ENCODE assay signal across 1 cellular context in the genomic region with DNA sequence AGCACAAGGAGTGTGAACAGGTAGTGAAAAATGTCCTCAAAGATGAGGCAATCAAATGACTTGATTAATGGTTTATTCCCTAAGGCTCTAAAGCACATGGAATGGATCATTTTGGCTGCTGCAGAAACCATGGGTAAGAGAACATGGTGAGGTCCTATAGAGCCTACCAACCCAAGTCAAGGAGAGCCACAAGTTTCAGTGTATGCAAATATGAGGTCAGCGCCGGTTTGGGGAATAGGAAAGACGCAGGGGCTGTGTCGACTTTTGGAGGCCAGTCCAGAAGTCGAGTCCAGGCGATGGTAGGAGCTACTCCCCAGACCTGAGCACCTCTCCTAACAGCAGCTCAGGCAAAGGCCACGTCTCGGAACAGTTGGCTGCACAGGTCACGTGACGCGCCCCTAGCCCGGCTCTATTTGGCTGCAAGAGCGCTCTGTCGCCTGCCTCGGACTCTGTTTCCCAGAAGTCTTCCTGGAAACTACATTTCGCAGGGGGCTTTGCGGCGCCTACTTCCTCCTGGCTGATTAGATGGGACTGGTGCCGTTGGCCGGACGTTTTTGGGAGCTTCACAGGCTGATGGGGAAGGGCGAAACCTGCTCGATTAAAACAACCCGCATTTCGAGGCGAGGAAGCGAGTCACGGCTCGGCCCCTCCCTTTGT.
TF ChIP-seq lines count a peak whose summit lies in the region.

No MANE protein-coding gene starts in this region.

TF ChIP-seq in GM12878, 131 proteins besides CTCF, POLR2A, EP300 and RAD21 (continued from another document and continues in another):
- TF ChIP-seq, protein P1, sequence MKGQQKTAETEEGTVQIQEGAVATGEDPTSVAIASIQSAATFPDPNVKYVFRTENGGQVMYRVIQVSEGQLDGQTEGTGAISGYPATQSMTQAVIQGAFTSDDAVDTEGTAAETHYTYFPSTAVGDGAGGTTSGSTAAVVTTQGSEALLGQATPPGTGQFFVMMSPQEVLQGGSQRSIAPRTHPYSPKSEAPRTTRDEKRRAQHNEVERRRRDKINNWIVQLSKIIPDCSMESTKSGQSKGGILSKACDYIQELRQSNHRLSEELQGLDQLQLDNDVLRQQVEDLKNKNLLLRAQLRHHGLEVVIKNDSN (IDR thresholded peaks at IDR 0.05; ENCODE audit: borderline replicate concordance, extremely low read length, insufficient read depth, low read depth, low read length), result peak; percentile 96
- no peak for TF ChIP-seq MYC (IDR thresholded peaks at IDR 0.05; ENCODE audit: insufficient read depth, insufficient read length, insufficient replicate concordance, low read length, severe bottlenecking)
- TF ChIP-seq ESRRA (IDR thresholded peaks at IDR 0.05; ENCODE audit: low read length), result no peak
- TF ChIP-seq, protein P2, sequence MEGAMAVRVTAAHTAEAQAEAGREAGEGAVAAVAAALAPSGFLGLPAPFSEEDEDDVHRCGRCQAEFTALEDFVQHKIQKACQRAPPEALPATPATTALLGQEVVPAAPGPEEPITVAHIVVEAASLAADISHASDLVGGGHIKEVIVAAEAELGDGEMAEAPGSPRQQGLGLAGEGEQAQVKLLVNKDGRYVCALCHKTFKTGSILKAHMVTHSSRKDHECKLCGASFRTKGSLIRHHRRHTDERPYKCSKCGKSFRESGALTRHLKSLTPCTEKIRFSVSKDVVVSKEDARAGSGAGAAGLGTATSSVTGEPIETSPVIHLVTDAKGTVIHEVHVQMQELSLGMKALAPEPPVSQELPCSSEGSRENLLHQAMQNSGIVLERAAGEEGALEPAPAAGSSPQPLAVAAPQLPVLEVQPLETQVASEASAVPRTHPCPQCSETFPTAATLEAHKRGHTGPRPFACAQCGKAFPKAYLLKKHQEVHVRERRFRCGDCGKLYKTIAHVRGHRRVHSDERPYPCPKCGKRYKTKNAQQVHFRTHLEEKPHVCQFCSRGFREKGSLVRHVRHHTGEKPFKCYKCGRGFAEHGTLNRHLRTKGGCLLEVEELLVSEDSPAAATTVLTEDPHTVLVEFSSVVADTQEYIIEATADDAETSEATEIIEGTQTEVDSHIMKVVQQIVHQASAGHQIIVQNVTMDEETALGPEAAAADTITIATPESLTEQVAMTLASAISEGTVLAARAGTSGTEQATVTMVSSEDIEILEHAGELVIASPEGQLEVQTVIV (IDR thresholded peaks at IDR 0.05; ENCODE audit: borderline replicate concordance, partially characterized antibody), result no peak
- TF ChIP-seq, protein P3, sequence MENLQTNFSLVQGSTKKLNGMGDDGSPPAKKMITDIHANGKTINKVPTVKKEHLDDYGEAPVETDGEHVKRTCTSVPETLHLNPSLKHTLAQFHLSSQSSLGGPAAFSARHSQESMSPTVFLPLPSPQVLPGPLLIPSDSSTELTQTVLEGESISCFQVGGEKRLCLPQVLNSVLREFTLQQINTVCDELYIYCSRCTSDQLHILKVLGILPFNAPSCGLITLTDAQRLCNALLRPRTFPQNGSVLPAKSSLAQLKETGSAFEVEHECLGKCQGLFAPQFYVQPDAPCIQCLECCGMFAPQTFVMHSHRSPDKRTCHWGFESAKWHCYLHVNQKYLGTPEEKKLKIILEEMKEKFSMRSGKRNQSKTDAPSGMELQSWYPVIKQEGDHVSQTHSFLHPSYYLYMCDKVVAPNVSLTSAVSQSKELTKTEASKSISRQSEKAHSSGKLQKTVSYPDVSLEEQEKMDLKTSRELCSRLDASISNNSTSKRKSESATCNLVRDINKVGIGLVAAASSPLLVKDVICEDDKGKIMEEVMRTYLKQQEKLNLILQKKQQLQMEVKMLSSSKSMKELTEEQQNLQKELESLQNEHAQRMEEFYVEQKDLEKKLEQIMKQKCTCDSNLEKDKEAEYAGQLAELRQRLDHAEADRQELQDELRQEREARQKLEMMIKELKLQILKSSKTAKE (IDR thresholded peaks at IDR 0.05; ENCODE audit: low read depth, poor library complexity, severe bottlenecking), result no peak
- TF ChIP-seq PAX5 (IDR thresholded peaks at IDR 0.05; ENCODE audit: borderline replicate concordance, low read depth, low read length), result 0 out of 2 replicates have a peak, but pooled peaks have one; percentile 23
- TF ChIP-seq, protein P4, sequence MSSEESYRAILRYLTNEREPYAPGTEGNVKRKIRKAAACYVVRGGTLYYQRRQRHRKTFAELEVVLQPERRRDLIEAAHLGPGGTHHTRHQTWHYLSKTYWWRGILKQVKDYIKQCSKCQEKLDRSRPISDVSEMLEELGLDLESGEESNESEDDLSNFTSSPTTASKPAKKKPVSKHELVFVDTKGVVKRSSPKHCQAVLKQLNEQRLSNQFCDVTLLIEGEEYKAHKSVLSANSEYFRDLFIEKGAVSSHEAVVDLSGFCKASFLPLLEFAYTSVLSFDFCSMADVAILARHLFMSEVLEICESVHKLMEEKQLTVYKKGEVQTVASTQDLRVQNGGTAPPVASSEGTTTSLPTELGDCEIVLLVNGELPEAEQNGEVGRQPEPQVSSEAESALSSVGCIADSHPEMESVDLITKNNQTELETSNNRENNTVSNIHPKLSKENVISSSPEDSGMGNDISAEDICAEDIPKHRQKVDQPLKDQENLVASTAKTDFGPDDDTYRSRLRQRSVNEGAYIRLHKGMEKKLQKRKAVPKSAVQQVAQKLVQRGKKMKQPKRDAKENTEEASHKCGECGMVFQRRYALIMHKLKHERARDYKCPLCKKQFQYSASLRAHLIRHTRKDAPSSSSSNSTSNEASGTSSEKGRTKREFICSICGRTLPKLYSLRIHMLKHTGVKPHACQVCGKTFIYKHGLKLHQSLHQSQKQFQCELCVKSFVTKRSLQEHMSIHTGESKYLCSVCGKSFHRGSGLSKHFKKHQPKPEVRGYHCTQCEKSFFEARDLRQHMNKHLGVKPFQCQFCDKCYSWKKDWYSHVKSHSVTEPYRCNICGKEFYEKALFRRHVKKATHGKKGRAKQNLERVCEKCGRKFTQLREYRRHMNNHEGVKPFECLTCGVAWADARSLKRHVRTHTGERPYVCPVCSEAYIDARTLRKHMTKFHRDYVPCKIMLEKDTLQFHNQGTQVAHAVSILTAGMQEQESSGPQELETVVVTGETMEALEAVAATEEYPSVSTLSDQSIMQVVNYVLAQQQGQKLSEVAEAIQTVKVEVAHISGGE (CRISPR knock-in tag; IDR thresholded peaks at IDR 0.05), result peak; percentile 58; the same call in 1 of the 2 replicates
- TF ChIP-seq, protein P5, sequence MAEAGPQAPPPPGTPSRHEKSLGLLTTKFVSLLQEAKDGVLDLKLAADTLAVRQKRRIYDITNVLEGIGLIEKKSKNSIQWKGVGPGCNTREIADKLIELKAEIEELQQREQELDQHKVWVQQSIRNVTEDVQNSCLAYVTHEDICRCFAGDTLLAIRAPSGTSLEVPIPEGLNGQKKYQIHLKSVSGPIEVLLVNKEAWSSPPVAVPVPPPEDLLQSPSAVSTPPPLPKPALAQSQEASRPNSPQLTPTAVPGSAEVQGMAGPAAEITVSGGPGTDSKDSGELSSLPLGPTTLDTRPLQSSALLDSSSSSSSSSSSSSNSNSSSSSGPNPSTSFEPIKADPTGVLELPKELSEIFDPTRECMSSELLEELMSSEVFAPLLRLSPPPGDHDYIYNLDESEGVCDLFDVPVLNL (IDR thresholded peaks at IDR 0.05; ENCODE audit: low read depth, low read length), result no peak
- TF ChIP-seq EZH2 (IDR thresholded peaks at IDR 0.05; ENCODE audit: borderline replicate concordance, control insufficient read depth, low read depth, low read length), result no peak
- TF ChIP-seq ETV6 (conservative IDR thresholded peaks at IDR 0.05 in 1 of 2, IDR thresholded peaks at IDR 0.05 in 1 of 2; ENCODE audit: borderline replicate concordance in 1 of 2, low read depth in 1 of 2), result no peak
- 0 out of 4 replicates have a peak, but pooled peaks of 1 of the 2 experiments have one; percentile 3 for TF ChIP-seq SRF (IDR thresholded peaks at IDR 0.05; ENCODE audit: low read depth in 2 of 2, low read length in 2 of 2)
- TF ChIP-seq YY1 (IDR thresholded peaks at IDR 0.05; ENCODE audit: low read depth, low read length), result peak; percentile 7; the same call in 1 of the 2 replicates
- TF ChIP-seq, protein P6, sequence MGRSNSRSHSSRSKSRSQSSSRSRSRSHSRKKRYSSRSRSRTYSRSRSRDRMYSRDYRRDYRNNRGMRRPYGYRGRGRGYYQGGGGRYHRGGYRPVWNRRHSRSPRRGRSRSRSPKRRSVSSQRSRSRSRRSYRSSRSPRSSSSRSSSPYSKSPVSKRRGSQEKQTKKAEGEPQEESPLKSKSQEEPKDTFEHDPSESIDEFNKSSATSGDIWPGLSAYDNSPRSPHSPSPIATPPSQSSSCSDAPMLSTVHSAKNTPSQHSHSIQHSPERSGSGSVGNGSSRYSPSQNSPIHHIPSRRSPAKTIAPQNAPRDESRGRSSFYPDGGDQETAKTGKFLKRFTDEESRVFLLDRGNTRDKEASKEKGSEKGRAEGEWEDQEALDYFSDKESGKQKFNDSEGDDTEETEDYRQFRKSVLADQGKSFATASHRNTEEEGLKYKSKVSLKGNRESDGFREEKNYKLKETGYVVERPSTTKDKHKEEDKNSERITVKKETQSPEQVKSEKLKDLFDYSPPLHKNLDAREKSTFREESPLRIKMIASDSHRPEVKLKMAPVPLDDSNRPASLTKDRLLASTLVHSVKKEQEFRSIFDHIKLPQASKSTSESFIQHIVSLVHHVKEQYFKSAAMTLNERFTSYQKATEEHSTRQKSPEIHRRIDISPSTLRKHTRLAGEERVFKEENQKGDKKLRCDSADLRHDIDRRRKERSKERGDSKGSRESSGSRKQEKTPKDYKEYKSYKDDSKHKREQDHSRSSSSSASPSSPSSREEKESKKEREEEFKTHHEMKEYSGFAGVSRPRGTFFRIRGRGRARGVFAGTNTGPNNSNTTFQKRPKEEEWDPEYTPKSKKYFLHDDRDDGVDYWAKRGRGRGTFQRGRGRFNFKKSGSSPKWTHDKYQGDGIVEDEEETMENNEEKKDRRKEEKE (IDR thresholded peaks at IDR 0.05), result no peak
- TF ChIP-seq BHLHE40 (IDR thresholded peaks at IDR 0.05; ENCODE audit: borderline replicate concordance in 1 of 2, low read depth in 2 of 2, low read length in 1 of 2), result peak; percentile 75 to 96
- TF ChIP-seq CHD2 (IDR thresholded peaks at IDR 0.05; ENCODE audit: borderline replicate concordance, low read depth, low read length), result 0 out of 2 replicates have a peak, but pooled peaks have one; percentile 54
- 0 out of 2 replicates have a peak, but pooled peaks have one; percentile 29 for TF ChIP-seq NFXL1 (IDR thresholded peaks at IDR 0.05; ENCODE audit: borderline replicate concordance)
- TF ChIP-seq, protein P7, sequence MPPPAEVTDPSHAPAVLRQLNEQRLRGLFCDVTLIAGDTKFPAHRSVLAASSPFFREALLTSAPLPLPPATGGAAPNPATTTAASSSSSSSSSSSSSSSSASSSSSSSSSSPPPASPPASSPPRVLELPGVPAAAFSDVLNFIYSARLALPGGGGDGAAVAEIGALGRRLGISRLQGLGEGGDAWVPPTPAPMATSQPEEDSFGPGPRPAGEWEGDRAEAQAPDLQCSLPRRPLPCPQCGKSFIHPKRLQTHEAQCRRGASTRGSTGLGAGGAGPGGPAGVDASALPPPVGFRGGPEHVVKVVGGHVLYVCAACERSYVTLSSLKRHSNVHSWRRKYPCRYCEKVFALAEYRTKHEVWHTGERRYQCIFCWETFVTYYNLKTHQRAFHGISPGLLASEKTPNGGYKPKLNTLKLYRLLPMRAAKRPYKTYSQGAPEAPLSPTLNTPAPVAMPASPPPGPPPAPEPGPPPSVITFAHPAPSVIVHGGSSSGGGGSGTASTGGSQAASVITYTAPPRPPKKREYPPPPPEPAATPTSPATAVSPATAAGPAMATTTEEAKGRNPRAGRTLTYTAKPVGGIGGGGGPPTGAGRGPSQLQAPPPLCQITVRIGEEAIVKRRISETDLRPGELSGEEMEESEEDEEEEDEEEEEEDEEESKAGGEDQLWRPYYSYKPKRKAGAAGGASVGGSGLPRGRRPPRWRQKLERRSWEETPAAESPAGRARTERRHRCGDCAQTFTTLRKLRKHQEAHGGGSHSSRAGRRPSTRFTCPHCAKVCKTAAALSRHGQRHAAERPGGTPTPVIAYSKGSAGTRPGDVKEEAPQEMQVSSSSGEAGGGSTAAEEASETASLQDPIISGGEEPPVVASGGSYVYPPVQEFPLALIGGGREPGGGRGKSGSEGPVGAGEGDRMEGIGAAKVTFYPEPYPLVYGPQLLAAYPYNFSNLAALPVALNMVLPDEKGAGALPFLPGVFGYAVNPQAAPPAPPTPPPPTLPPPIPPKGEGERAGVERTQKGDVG (CRISPR knock-in tag; IDR thresholded peaks at IDR 0.05), result peak; percentile 52; the same call in 1 of the 2 replicates
- no peak for TF ChIP-seq TBL1XR1 (IDR thresholded peaks at IDR 0.05; ENCODE audit: low read depth, low read length)
- no peak for TF ChIP-seq CBX5 (IDR thresholded peaks at IDR 0.05; ENCODE audit: low read depth)
- TF ChIP-seq MEF2B (IDR thresholded peaks at IDR 0.05; ENCODE audit: partially characterized antibody, poor library complexity, severe bottlenecking), result no peak
- no peak for TF ChIP-seq ZNF622 (IDR thresholded peaks at IDR 0.05)
- peak; percentile 57 for TF ChIP-seq CBFB (IDR thresholded peaks at IDR 0.05; ENCODE audit: low read depth)
- TF ChIP-seq, protein P8, sequence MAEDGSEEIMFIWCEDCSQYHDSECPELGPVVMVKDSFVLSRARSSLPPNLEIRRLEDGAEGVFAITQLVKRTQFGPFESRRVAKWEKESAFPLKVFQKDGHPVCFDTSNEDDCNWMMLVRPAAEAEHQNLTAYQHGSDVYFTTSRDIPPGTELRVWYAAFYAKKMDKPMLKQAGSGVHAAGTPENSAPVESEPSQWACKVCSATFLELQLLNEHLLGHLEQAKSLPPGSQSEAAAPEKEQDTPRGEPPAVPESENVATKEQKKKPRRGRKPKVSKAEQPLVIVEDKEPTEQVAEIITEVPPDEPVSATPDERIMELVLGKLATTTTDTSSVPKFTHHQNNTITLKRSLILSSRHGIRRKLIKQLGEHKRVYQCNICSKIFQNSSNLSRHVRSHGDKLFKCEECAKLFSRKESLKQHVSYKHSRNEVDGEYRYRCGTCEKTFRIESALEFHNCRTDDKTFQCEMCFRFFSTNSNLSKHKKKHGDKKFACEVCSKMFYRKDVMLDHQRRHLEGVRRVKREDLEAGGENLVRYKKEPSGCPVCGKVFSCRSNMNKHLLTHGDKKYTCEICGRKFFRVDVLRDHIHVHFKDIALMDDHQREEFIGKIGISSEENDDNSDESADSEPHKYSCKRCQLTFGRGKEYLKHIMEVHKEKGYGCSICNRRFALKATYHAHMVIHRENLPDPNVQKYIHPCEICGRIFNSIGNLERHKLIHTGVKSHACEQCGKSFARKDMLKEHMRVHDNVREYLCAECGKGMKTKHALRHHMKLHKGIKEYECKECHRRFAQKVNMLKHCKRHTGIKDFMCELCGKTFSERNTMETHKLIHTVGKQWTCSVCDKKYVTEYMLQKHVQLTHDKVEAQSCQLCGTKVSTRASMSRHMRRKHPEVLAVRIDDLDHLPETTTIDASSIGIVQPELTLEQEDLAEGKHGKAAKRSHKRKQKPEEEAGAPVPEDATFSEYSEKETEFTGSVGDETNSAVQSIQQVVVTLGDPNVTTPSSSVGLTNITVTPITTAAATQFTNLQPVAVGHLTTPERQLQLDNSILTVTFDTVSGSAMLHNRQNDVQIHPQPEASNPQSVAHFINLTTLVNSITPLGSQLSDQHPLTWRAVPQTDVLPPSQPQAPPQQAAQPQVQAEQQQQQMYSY (CRISPR knock-in tag; IDR thresholded peaks at IDR 0.05), result no peak
- no peak for TF ChIP-seq STAT1 (conservative IDR thresholded peaks at IDR 0.05)
- TF ChIP-seq BCL11A (IDR thresholded peaks at IDR 0.05; ENCODE audit: low read depth, low read length), result no peak
- TF ChIP-seq, protein P9, sequence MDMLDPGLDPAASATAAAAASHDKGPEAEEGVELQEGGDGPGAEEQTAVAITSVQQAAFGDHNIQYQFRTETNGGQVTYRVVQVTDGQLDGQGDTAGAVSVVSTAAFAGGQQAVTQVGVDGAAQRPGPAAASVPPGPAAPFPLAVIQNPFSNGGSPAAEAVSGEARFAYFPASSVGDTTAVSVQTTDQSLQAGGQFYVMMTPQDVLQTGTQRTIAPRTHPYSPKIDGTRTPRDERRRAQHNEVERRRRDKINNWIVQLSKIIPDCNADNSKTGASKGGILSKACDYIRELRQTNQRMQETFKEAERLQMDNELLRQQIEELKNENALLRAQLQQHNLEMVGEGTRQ (IDR thresholded peaks at IDR 0.05; ENCODE audit: borderline replicate concordance, low read depth, low read length), result peak; percentile 87
- 0 out of 2 replicates have a peak, but pooled peaks have one; percentile 8 for TF ChIP-seq NBN (IDR thresholded peaks at IDR 0.05)
- no peak for TF ChIP-seq ZSCAN29 (IDR thresholded peaks at IDR 0.05)
- TF ChIP-seq SPI1 (IDR thresholded peaks at IDR 0.05; ENCODE audit: borderline replicate concordance, insufficient read depth, low read depth, low read length), result peak; percentile 46; the same call in 1 of the 2 replicates
